20 cellular contexts compared by ENCODE assay signal in genomic region chr16:26078971-26079370, GRCh38.
A peak's percentile ranks its signal among the peaks of the same experiment; 100 is the strongest.
DNase-seq lines count a peak whose midpoint lies in the region; ATAC-seq and TF ChIP-seq lines count a peak whose summit lies in the region.
"Had no signal": no experiment of that assay in that cellular context is flagged by ENCODE, and none has a peak within 500 bp of the region (broad histone marks: within the 10 kb centered on the region; RNA-seq: fewer than 3 reads in every experiment).

No MANE protein-coding gene starts in this region.

- H3K9me2 ChIP-seq in neural cell (ENCODE audit: insufficient read depth, low read length), result no peaks in the 10 kb centered on the region

- H3K9me3 ChIP-seq in SJCRH30 (replicated peaks), result no peaks in the 10 kb centered on the region
- no peaks in the 10 kb centered on the region for H3K9me3 ChIP-seq in neural cell (ENCODE audit: low read length)
- H3K9me3 ChIP-seq: MG63 had no signal

- no peak overlapping the region for H2AFZ ChIP-seq in neural cell (ENCODE audit: low read depth, low read length)
- H2AFZ ChIP-seq: GM23338 had no signal

- H4K20me1 ChIP-seq in neural cell (ENCODE audit: insufficient read depth), result no peaks in the 10 kb centered on the region

- no peaks in the 10 kb centered on the region for H3K4me1 ChIP-seq in SJCRH30

- H3K27me3 ChIP-seq in SJCRH30, result no peaks in the 10 kb centered on the region
- H3K27me3 ChIP-seq in neural cell (ENCODE audit: insufficient read depth, low read depth, low read length), result no peaks in the 10 kb centered on the region
- H3K27me3 ChIP-seq: MG63 had no signal

- in situ Hi-C loops in GM13976 (cut with MboI; ENCODE audit: low sequenced_read_pairs, unreplicated experiment), result no loop called here

- TF ChIP-seq CTCF in neural cell (IDR thresholded peaks at IDR 0.05; ENCODE audit: poor library complexity, severe bottlenecking) (no peak), GM13976 (IDR thresholded peaks at IDR 0.05; ENCODE audit: borderline replicate concordance, control extremely low read depth, extremely low read depth, insufficient read depth, missing control alignments) (no peak)

- no peak for TF ChIP-seq EP300 in neural cell (conservative IDR thresholded peaks at IDR 0.05; ENCODE audit: poor library complexity, severe bottlenecking)

- H3K27ac ChIP-seq in SJCRH30 (no peak overlapping the region), neural cell (ENCODE audit: low read length) (peak overlapping the region; percentile 63)
- H3K27ac ChIP-seq: C4-2B had no signal

- peak; percentile 51 for DNase-seq in COLO668 (lab: John Stamatoyannopoulos, UW; ENCODE audit: unreplicated experiment)
- DNase-seq in NCI-H510A (lab: John Stamatoyannopoulos, UW), result peak; percentile 89
- peak; percentile 3 to 5 for DNase-seq in SJCRH30
- no peak for DNase-seq in NCI-H345 treated with DMSO at 0.1 percent for 48 hours (lab: John Stamatoyannopoulos, UW; ENCODE audit: unreplicated experiment)
- no peak for DNase-seq in stimulated activated CD8-positive, alpha-beta memory T cell treated with anti-CD3 and anti-CD28 coated beads, Interleukin-4, amount 100 ng/mL, for 48 hours
- no peak for DNase-seq in GM13976 (ENCODE audit: low spot score)
- DNase-seq: GDM1, HCEC 1CT, Kasumi-1, MG63, NCI-H1048, NCI-H1694, NCI-H2081 treated with DMSO at 0.1 percent for 48 hours, NCI-H524 treated with DMSO at 0.1 percent for 48 hours, OCI-M1, SIG-M5 had no signal

- no peak overlapping the region for H3K4me3 ChIP-seq in SJCRH30
- peak overlapping the region; percentile 50 for H3K4me3 ChIP-seq in neural cell (ENCODE audit: low read length)
- H3K4me3 ChIP-seq: GM23338, MG63 had no signal

- no peaks in the 10 kb centered on the region for H3K79me2 ChIP-seq in neural cell (replicated peaks; ENCODE audit: insufficient read depth, low read length)

- peak overlapping the region; percentile 54 for H3K4me2 ChIP-seq in neural cell (ENCODE audit: low read length)
- H3K4me2 ChIP-seq: GM23338 had no signal

- no peak for ATAC-seq in GM19467 (IDR thresholded peaks at IDR 0.05; ENCODE audit: unreplicated experiment)
- ATAC-seq: GM23338 had no signal

- peak; percentile 13 for TF ChIP-seq RAD21 in neural cell (conservative IDR thresholded peaks at IDR 0.05)

- peaks cover 7% of the 10 kb centered on the region for H3F3A ChIP-seq in neural cell (ENCODE audit: insufficient read depth, low read length, poor library complexity, severe bottlenecking)

- H3K36me3 ChIP-seq in SJCRH30 (no peaks in the 10 kb centered on the region), neural cell (ENCODE audit: insufficient read depth, low read length) (no peaks in the 10 kb centered on the region)
- H3K36me3 ChIP-seq: MG63 had no signal

- peak overlapping the region; percentile 43 for H3K9ac ChIP-seq in neural cell (ENCODE audit: low read length)

TF ChIP-seq in neural cell, 6 proteins besides CTCF, POLR2A, EP300 and RAD21:
- TF ChIP-seq EZH2 (IDR thresholded peaks at IDR 0.05; ENCODE audit: borderline replicate concordance, insufficient read depth, low read length, poor library complexity, severe bottlenecking) (no peak), TAF1 (IDR thresholded peaks at IDR 0.05; ENCODE audit: low read depth) (no peak), MXI1 (conservative IDR thresholded peaks at IDR 0.05; ENCODE audit: poor library complexity, severe bottlenecking) (no peak), REST (IDR thresholded peaks at IDR 0.05; ENCODE audit: borderline replicate concordance) (no peak), POLR2AphosphoS5 (IDR thresholded peaks at IDR 0.05) (peak; percentile 55), SMC3 (conservative IDR thresholded peaks at IDR 0.05; ENCODE audit: poor library complexity) (no peak)

Comparison
In these comparisons a context has a peak if more than half of its experiments do, and no peak if none do; other contexts are left out.
1. DNase-seq: peak in COLO668 (single experiment), NCI-H510A (single experiment) and SJCRH30 (2 of 2); none in NCI-H345 treated with DMSO at 0.1 percent for 48 hours (single experiment), stimulated activated CD8-positive, alpha-beta memory T cell treated with anti-CD3 and anti-CD28 coated beads, Interleukin-4, amount 100 ng/mL, for 48 hours (single experiment) and GM13976 (single experiment).